Comparison of ENCODE assay signal across 22 cellular contexts in genomic region chr3:31957106-31957505, GRCh38. TPM values are rescaled to one million over a fixed set of nuclear protein-coding genes. Genes with fewer than 3 reads are reported as not detected.
DNase-seq lines count a peak whose midpoint lies in the region; ATAC-seq, FAIRE-seq and TF ChIP-seq lines count a peak whose summit lies in the region.
"Had no signal": no experiment of that assay in that cellular context is flagged by ENCODE, and none has a peak within 500 bp of the region (broad histone marks: within the 10 kb centered on the region; RNA-seq: fewer than 3 reads in every experiment).

No MANE protein-coding gene starts in this region.

- H2AFZ ChIP-seq in ACC112 (ENCODE audit: low read length, unreplicated experiment) (no peak overlapping the region), astrocyte (ENCODE audit: low read depth, low read length) (no peak overlapping the region)

- H3K9me3 ChIP-seq in astrocyte (ENCODE audit: insufficient read depth, low read depth, low read length) (peaks cover 7% of the 10 kb centered on the region), skeletal muscle satellite cell (replicated peaks; ENCODE audit: low read length) (peaks cover 11% of the 10 kb centered on the region)
- H3K9me3 ChIP-seq: thyroid gland had no signal

- no peak for TF ChIP-seq CTCF in astrocyte (IDR thresholded peaks at IDR 0.05; ENCODE audit: insufficient read depth, low read depth, low read length)

- H3K9ac ChIP-seq in astrocyte (ENCODE audit: low read length), result no peak overlapping the region
- H3K9ac ChIP-seq in skeletal muscle satellite cell (ENCODE audit: low read depth, low read length), result peak overlapping the region; percentile 60

- H3K4me2 ChIP-seq in astrocyte (ENCODE audit: low read length), result no peak overlapping the region
- H3K4me2 ChIP-seq in skeletal muscle satellite cell (ENCODE audit: low read length), result peak overlapping the region; percentile 13

- H3K9me3 Mint-ChIP-seq in astrocyte (ENCODE audit: unreplicated experiment), result peaks cover 8% of the 10 kb centered on the region

- no peak overlapping the region for H3K4me3 Mint-ChIP-seq in astrocyte (ENCODE audit: unreplicated experiment)

- no peak for FAIRE-seq in astrocyte (lab: Jason Lieb, UNC)
- FAIRE-seq: frontal cortex had no signal

- H3K27ac Mint-ChIP-seq in astrocyte (ENCODE audit: unreplicated experiment), result no peak overlapping the region

- DNase-seq in astrocyte (ENCODE audit: low read depth) (peak; percentile 53), kidney glomerular epithelial cell (lab: John Stamatoyannopoulos, UW) (peak; percentile 50), GOT3 (lab: John Stamatoyannopoulos, UW) (no peak), NCI-H2227 treated with DMSO at 0.1 percent for 48 hours (lab: John Stamatoyannopoulos, UW) (no peak)
- DNase-seq: 8988T; activated CD4-positive, alpha-beta T cell treated with anti-CD3 and anti-CD28 coated beads for 4 hours; caudate nucleus; dorsolateral prefrontal cortex; hypothalamus; islet precursor cell; NCI-H2081 treated with DMSO at 0.1 percent for 48 hours; NCI-H526; right cardiac atrium; stimulated activated naive CD4-positive, alpha-beta T cell treated with Interleukin-2 at 50 U/mL for 16 hours; thyroid gland had no signal

- peaks cover 30% of the 10 kb centered on the region for H3K4me1 ChIP-seq in ACC112 (ENCODE audit: control insufficient read depth, insufficient read depth, low read length, unreplicated experiment)
- peaks cover 30% of the 10 kb centered on the region for H3K4me1 ChIP-seq in astrocyte (ENCODE audit: insufficient read depth, low read length)
- H3K4me1 ChIP-seq in skeletal muscle satellite cell (ENCODE audit: control insufficient read depth, insufficient read depth, low read length), result peaks cover 48% of the 10 kb centered on the region

- H3K4me3 ChIP-seq in ACC112 (ENCODE audit: low read depth, low read length) (no peak overlapping the region), astrocyte (ENCODE audit: insufficient read depth, low read depth, low read length) (no peak overlapping the region), skeletal muscle satellite cell (ENCODE audit: low read length) (no peak overlapping the region)
- H3K4me3 ChIP-seq: dorsolateral prefrontal cortex, lung, thyroid gland had no signal

- H3K36me3 ChIP-seq in ACC112 (ENCODE audit: insufficient read depth, low read length) (no peaks in the 10 kb centered on the region), astrocyte (ENCODE audit: insufficient read depth, low read length) (no peaks in the 10 kb centered on the region), skeletal muscle satellite cell (ENCODE audit: insufficient read depth, low read length) (no peaks in the 10 kb centered on the region)
- H3K36me3 ChIP-seq: thyroid gland had no signal

- peaks cover 37% of the 10 kb centered on the region for H3K4me1 Mint-ChIP-seq in astrocyte (ENCODE audit: low read depth, unreplicated experiment)

- ATAC-seq in HG02763 (IDR thresholded peaks at IDR 0.05; ENCODE audit: unreplicated experiment) (no peak), HG02970 (IDR thresholded peaks at IDR 0.05; ENCODE audit: low FRiP score, unreplicated experiment) (no peak)
- ATAC-seq: right cardiac atrium, Right ventricle myocardium inferior had no signal

- no peaks in the 10 kb centered on the region for H3K27me3 Mint-ChIP-seq in astrocyte (ENCODE audit: low read depth, unreplicated experiment)

- peak overlapping the region; percentile 28; the same call in 1 of the 2 replicates for H3K27ac ChIP-seq in ACC112 (ENCODE audit: low read depth, low read length)
- no peak overlapping the region for H3K27ac ChIP-seq in astrocyte (ENCODE audit: low read depth, low read length)
- H3K27ac ChIP-seq: dorsolateral prefrontal cortex, thyroid gland had no signal

- peaks cover 24% of the 10 kb centered on the region for H3K79me2 ChIP-seq in ACC112 (ENCODE audit: control insufficient read depth, insufficient read depth, low read length, unreplicated experiment)
- H3K79me2 ChIP-seq in astrocyte (ENCODE audit: insufficient read depth, low read length), result peaks cover 15% of the 10 kb centered on the region

- H3K27me3 ChIP-seq in ACC112 (ENCODE audit: insufficient read depth, low read length) (no peaks in the 10 kb centered on the region), astrocyte (ENCODE audit: insufficient read depth, low read length) (no peaks in the 10 kb centered on the region), skeletal muscle satellite cell (ENCODE audit: control insufficient read depth, insufficient read depth, low read length) (no peaks in the 10 kb centered on the region)
- H3K27me3 ChIP-seq: dorsolateral prefrontal cortex, thyroid gland had no signal

- H4K20me1 ChIP-seq in astrocyte (ENCODE audit: insufficient read depth, low read length), result peaks cover 7% of the 10 kb centered on the region

- H3K36me3 Mint-ChIP-seq in astrocyte (ENCODE audit: low read depth, unreplicated experiment), result peaks cover 9% of the 10 kb centered on the region

RNA-seq across cellular contexts. Expression of gene OSBPL10, which starts 24.0 kb away (rescaled TPM):
- 51.3 and 52.7 TPM in 2 replicates for total RNA-seq in astrocyte
- total RNA-seq in skeletal muscle satellite cell (2012; rRNA removed), result 10.9 and 19.3 TPM in 2 replicates

RNA-seq across cellular contexts. Expression of gene ZNF860, which starts 24.4 kb away (rescaled TPM):
- total RNA-seq in astrocyte, result 2.7 and 3.7 TPM in 2 replicates
- total RNA-seq in skeletal muscle satellite cell (2012; rRNA removed), result 0.44 and 0.76 TPM in 2 replicates

Comparison
In these comparisons a context has a peak if more than half of its experiments do, and no peak if none do; other contexts are left out.
1. DNase-seq: peak in astrocyte (single experiment) and kidney glomerular epithelial cell (single experiment); none in GOT3 (single experiment) and NCI-H2227 treated with DMSO at 0.1 percent for 48 hours (single experiment).